19 cellular contexts compared by ENCODE assay signal in the genomic region with DNA sequence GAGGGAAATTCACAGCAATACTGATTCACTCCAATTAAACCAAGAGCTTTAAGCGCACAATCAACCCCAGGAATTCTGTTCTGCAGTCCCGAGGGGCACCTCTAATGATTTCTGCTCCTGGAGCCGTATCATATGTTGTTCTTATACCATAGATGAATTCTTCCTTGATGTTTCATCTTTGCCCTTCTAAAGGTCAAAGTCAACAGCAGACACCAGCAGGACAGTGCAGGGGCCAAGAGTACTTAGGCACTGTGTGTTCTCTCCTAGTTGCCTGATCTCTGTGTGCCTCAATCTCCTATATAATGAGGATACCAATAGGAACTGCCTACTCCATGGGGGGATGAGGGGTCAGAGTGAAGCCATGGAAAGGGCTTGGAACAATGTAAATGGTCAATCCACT.
"Had no signal": no experiment of that assay in that cellular context is flagged by ENCODE, and none has a peak within 500 bp of the region (broad histone marks: within the 10 kb centered on the region; RNA-seq: fewer than 3 reads in every experiment).

No MANE protein-coding gene starts in this region.

- H3K9me3 ChIP-seq: ovary, stomach, thoracic aorta, vagina had no signal

- H3K4me1 ChIP-seq: neural progenitor cell, vagina had no signal

- H3K27me3 ChIP-seq: brain microvascular endothelial cell, neural progenitor cell, ovary, stomach, vagina had no signal

- H3K27ac Mint-ChIP-seq: activated CD8-positive, alpha-beta memory T cell treated with anti-CD3 and anti-CD28 coated beads, Interleukin-2, amount 10 ng/mL, durations not matched to agents 7 days and 5 days; activated naive CD8-positive, alpha-beta T cell treated with anti-CD3 and anti-CD28 coated beads for 36 hours; activated T-cell treated with anti-CD3 and anti-CD28 coated beads, Interleukin-2, amount 50 U/mL, for 24 hours; endodermal cell; neural progenitor cell had no signal

- H3K36me3 Mint-ChIP-seq: activated CD8-positive, alpha-beta memory T cell treated with anti-CD3 and anti-CD28 coated beads, Interleukin-2, amount 10 ng/mL, durations not matched to agents 7 days and 5 days; activated naive CD8-positive, alpha-beta T cell treated with anti-CD3 and anti-CD28 coated beads for 36 hours had no signal

- DNase-seq: activated CD4-positive, alpha-beta T cell treated with anti-CD3 and anti-CD28 coated beads for 1 hour; activated CD4-positive, alpha-beta T cell treated with anti-CD3 and anti-CD28 coated beads, Interleukin-2, amount 50 U/mL, for 48 hours; activated CD8-positive, alpha-beta memory T cell treated with anti-CD3 and anti-CD28 coated beads, Interleukin-2, amount 10 ng/mL, durations not matched to agents 7 days and 5 days; activated gamma-delta T cell treated with Interleukin-2 at 50 U/mL for 16 hours; activated naive CD8-positive, alpha-beta T cell treated with anti-CD3 and anti-CD28 coated beads for 36 hours; activated T-cell treated with anti-CD3 and anti-CD28 coated beads, Interleukin-2, amount 50 U/mL, for 24 hours; brain microvascular endothelial cell; cerebellar nuclear complex; dermis blood vessel endothelial cell; endodermal cell; erythroblast; islet precursor cell; ovary; stimulated activated CD4-positive, alpha-beta T cell treated with anti-CD3 and anti-CD28 coated beads, Interleukin-4, amount 100 ng/mL, for 4 hours; stomach; T-helper 2 cell had no signal

- H3K9me3 Mint-ChIP-seq: activated naive CD8-positive, alpha-beta T cell treated with anti-CD3 and anti-CD28 coated beads for 36 hours; activated T-cell treated with anti-CD3 and anti-CD28 coated beads, Interleukin-2, amount 50 U/mL, for 24 hours; endodermal cell; neural progenitor cell had no signal

- H3K27ac ChIP-seq: brain microvascular endothelial cell, neural progenitor cell, ovary, stomach, thoracic aorta, vagina had no signal

- H3K4me1 Mint-ChIP-seq: activated CD8-positive, alpha-beta memory T cell treated with anti-CD3 and anti-CD28 coated beads, Interleukin-2, amount 10 ng/mL, durations not matched to agents 7 days and 5 days; activated naive CD8-positive, alpha-beta T cell treated with anti-CD3 and anti-CD28 coated beads for 36 hours; endodermal cell; neural progenitor cell had no signal

- H3K4me3 Mint-ChIP-seq: activated CD8-positive, alpha-beta memory T cell treated with anti-CD3 and anti-CD28 coated beads, Interleukin-2, amount 10 ng/mL, durations not matched to agents 7 days and 5 days; activated naive CD8-positive, alpha-beta T cell treated with anti-CD3 and anti-CD28 coated beads for 36 hours; activated T-cell treated with anti-CD3 and anti-CD28 coated beads, Interleukin-2, amount 50 U/mL, for 24 hours; endodermal cell; neural progenitor cell had no signal

- ATAC-seq: activated CD8-positive, alpha-beta memory T cell treated with anti-CD3 and anti-CD28 coated beads, Interleukin-2, amount 10 ng/mL, durations not matched to agents 7 days and 5 days had no signal

- H3K36me3 ChIP-seq: brain microvascular endothelial cell, neural progenitor cell, ovary, stomach, thoracic aorta, vagina had no signal

- H3K4me3 ChIP-seq: neural progenitor cell, ovary, stomach, thoracic aorta, vagina had no signal
